Comparison of ENCODE assay signal across 13 cellular contexts in the genomic region with DNA sequence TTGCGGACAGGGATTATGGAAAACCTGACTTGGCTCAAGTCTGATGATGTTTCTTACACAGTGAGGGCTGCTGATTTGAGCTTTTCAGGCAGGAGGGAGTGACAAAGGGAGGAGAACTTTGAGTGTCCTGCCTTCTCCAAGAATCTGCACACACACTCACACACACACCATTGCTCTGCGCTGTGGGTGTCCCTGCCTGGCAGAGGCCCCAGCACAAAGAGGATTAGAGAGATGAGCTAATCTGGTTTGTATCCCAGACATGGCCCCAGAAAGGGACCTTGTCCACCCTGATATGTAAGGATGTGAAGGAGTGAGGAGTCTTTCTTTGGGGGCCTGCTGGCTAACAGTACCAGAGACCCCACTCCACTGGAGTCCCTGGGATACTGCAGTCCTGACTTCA. TPM values are rescaled to one million over a fixed set of nuclear protein-coding genes. Genes with fewer than 3 reads are reported as not detected.
DNase-seq lines count a peak whose midpoint lies in the region; ATAC-seq and TF ChIP-seq lines count a peak whose summit lies in the region.
"Had no signal": no experiment of that assay in that cellular context is flagged by ENCODE, and none has a peak within 500 bp of the region (broad histone marks: within the 10 kb centered on the region; RNA-seq: fewer than 3 reads in every experiment).

No MANE protein-coding gene starts in this region.

- no peaks in the 10 kb centered on the region for H3K36me3 Mint-ChIP-seq in activated T-cell treated with anti-CD3 and anti-CD28 coated beads, Interleukin-2, amount 50 U/mL, for 24 hours (ENCODE audit: low read depth)
- peaks cover 8% of the 10 kb centered on the region for H3K36me3 Mint-ChIP-seq in T-helper 17 cell (ENCODE audit: low read depth)

- no peaks in the 10 kb centered on the region for H3K79me2 ChIP-seq in smooth muscle cell (ENCODE audit: low read depth)

- ATAC-seq in T-helper 17 cell (no peak), GM18520 (IDR thresholded peaks at IDR 0.05; ENCODE audit: unreplicated experiment) (no peak)

- H3K27me3 Mint-ChIP-seq in activated T-cell treated with anti-CD3 and anti-CD28 coated beads, Interleukin-2, amount 50 U/mL, for 24 hours = peaks cover 74% of the 10 kb centered on the region
- peaks cover 68% of the 10 kb centered on the region for H3K27me3 Mint-ChIP-seq in T-helper 17 cell

- no peak overlapping the region for H3K9ac ChIP-seq in smooth muscle cell (ENCODE audit: low read depth)

- no peak overlapping the region for H3K4me3 ChIP-seq in smooth muscle cell

- no peaks in the 10 kb centered on the region for H3K9me3 Mint-ChIP-seq in activated T-cell treated with anti-CD3 and anti-CD28 coated beads, Interleukin-2, amount 50 U/mL, for 24 hours

- no peak for TF ChIP-seq CTCF in smooth muscle cell (IDR thresholded peaks at IDR 0.05; ENCODE audit: borderline replicate concordance, insufficient read depth, poor library complexity, severe bottlenecking)

- peak overlapping the region; percentile 99 for H3K4me2 ChIP-seq in smooth muscle cell

- no peaks in the 10 kb centered on the region for H4K20me1 ChIP-seq in smooth muscle cell (ENCODE audit: low read depth)

- no peak for DNase-seq in activated T-cell treated with anti-CD3 and anti-CD28 coated beads, Interleukin-2, amount 50 U/mL, for 24 hours
- no peak for DNase-seq in activated T-cell treated with anti-CD3 and anti-CD28 coated beads, Interleukin-2, amount 50 U/mL, for 1 hour
- no peak for DNase-seq in T-helper 17 cell
- DNase-seq in glomerular visceral epithelial cell (ENCODE audit: extremely low spot score) = peak; percentile 31
- DNase-seq in smooth muscle cell (lab: John Stamatoyannopoulos, UW; ENCODE audit: unreplicated experiment) = no peak
- no peak for DNase-seq in NCI-H510A (lab: John Stamatoyannopoulos, UW)
- DNase-seq in kidney glomerular epithelial cell (lab: John Stamatoyannopoulos, UW) = no peak
- DNase-seq: ACHN; activated effector memory CD4-positive, alpha-beta T cell treated with Interleukin-2 at 50 U/mL for 16 hours; GDM1; NCI-H1092; stimulated activated CD4-positive, alpha-beta T cell treated with anti-CD3 and anti-CD28 coated beads, Interleukin-2, amount 100 ng/mL, for 24 hours had no signal

- H3K4me1 Mint-ChIP-seq in activated T-cell treated with anti-CD3 and anti-CD28 coated beads, Interleukin-2, amount 50 U/mL, for 24 hours (ENCODE audit: low read depth) = peaks cover 14% of the 10 kb centered on the region
- peaks cover 12% of the 10 kb centered on the region for H3K4me1 Mint-ChIP-seq in T-helper 17 cell

- WGBS in smooth muscle cell (ENCODE audit: low lambda C conversion rate) = 33% methylated on average over 2 of the region's 2 CpGs

- H3K27ac Mint-ChIP-seq in activated T-cell treated with anti-CD3 and anti-CD28 coated beads, Interleukin-2, amount 50 U/mL, for 24 hours = no peak overlapping the region
- H3K27ac Mint-ChIP-seq in T-helper 17 cell = no peak overlapping the region

- H3K27me3 ChIP-seq in smooth muscle cell (ENCODE audit: low read depth) = peaks cover 53% of the 10 kb centered on the region

- H3K36me3 ChIP-seq in smooth muscle cell (ENCODE audit: low read depth) = no peaks in the 10 kb centered on the region

- H3K27ac ChIP-seq in smooth muscle cell (ENCODE audit: low read depth) = no peak overlapping the region

- H3K4me3 Mint-ChIP-seq in activated T-cell treated with anti-CD3 and anti-CD28 coated beads, Interleukin-2, amount 50 U/mL, for 24 hours = peak overlapping the region; percentile 48
- peak overlapping the region; percentile 82 for H3K4me3 Mint-ChIP-seq in T-helper 17 cell

- H3K9me3 ChIP-seq in T-helper 17 cell (ENCODE audit: control insufficient read depth, low read length, poor library complexity, severe bottlenecking) = no peaks in the 10 kb centered on the region
- no peaks in the 10 kb centered on the region for H3K9me3 ChIP-seq in smooth muscle cell (replicated peaks; ENCODE audit: low read depth)

- H2AFZ ChIP-seq in smooth muscle cell (ENCODE audit: low read depth) = no peak overlapping the region

- H3K4me1 ChIP-seq in smooth muscle cell (ENCODE audit: low read depth) = peaks cover 18% of the 10 kb centered on the region

- no peaks in the 10 kb centered on the region for H3F3A ChIP-seq in smooth muscle cell (ENCODE audit: low read depth)

RNA-seq across cellular contexts. Expression of a gene that starts 5.9 kb away (rescaled TPM):
- under 1 TPM; 0.13 to 0.37 TPM for total RNA-seq in T-helper 17 cell
- 1.8 and 3.5 TPM in 2 replicates for total RNA-seq in smooth muscle cell
- 0.41 and 1.3 TPM in 2 replicates for polyA plus RNA-seq in smooth muscle cell
